Comparison of ENCODE assay signal across 13 cellular contexts in the genomic region with DNA sequence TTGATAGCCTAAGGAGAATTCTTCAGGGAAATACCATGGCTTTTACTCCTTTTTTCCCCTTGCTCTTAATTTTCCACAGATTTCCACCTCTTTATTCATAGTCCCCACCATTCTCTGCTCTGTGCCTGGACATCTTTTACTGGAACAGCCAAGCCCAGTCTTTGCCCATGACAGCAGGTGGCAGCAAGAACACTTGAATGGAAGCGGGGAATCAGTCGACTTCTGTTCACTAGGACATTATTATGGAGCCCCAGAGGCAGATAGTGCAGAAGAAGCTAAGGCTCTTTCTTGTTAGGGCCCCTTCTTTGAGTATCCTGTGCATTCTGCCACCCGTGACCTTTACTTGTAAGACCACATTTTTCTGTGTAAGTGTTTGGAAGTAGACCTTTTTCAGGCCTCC. TPM values are rescaled to one million over a fixed set of nuclear protein-coding genes. Genes with fewer than 3 reads are reported as not detected.
A peak's percentile ranks its signal among the peaks of the same experiment; 100 is the strongest.
DNase-seq lines count a peak whose midpoint lies in the region; ATAC-seq, FAIRE-seq and TF ChIP-seq lines count a peak whose summit lies in the region.
"Had no signal": no experiment of that assay in that cellular context is flagged by ENCODE, and none has a peak within 500 bp of the region (broad histone marks: within the 10 kb centered on the region; RNA-seq: fewer than 3 reads in every experiment).

No MANE protein-coding gene starts in this region.

- H3K36me3 Mint-ChIP-seq in activated B cell treated with CpG ODN at 0.5 μM for 24 hours (ENCODE audit: low read depth) = no peaks in the 10 kb centered on the region
- H3K36me3 Mint-ChIP-seq: brain had no signal

- ATAC-seq in Right ventricle myocardium superior (ENCODE audit: poor library complexity) (peak; percentile 57), activated B cell treated with CpG ODN at 0.5 μM for 24 hours (ENCODE audit: low read depth) (no peak), GM19395 (IDR thresholded peaks at IDR 0.05; ENCODE audit: unreplicated experiment) (no peak), GM21526 (IDR thresholded peaks at IDR 0.05; ENCODE audit: low FRiP score, unreplicated experiment) (no peak)

- H3K27me3 Mint-ChIP-seq in activated B cell treated with CpG ODN at 0.5 μM for 24 hours = no peaks in the 10 kb centered on the region

- no peak for TF ChIP-seq POLR2A in H54 (IDR thresholded peaks at IDR 0.05; ENCODE audit: low read depth, low read length)

- DNase-seq in Right ventricle myocardium superior (no peak), cardiac septum (ENCODE audit: low spot score) (no peak), M059J (ENCODE audit: low read depth) (peak; percentile 34), activated B cell treated with CpG ODN at 0.5 μM for 24 hours (no peak), H54 (ENCODE audit: insufficient read length, low spot score) (no peak), DMS153 treated with DMSO at 0.1 percent for 48 hours (lab: John Stamatoyannopoulos, UW; ENCODE audit: unreplicated experiment) (no peak)
- DNase-seq: activated CD4-positive, alpha-beta T cell treated with anti-CD3 and anti-CD28 coated beads, Interleukin-2, amount 10 ng/mL, durations not matched to agents 7 days and 5 days; NCI-H1092; retina; stimulated activated naive CD4-positive, alpha-beta T cell treated with Interleukin-2 at 50 U/mL for 16 hours had no signal

- peaks cover 16% of the 10 kb centered on the region for H3K4me1 Mint-ChIP-seq in activated B cell treated with CpG ODN at 0.5 μM for 24 hours
- H3K4me1 Mint-ChIP-seq: activated CD4-positive, alpha-beta T cell treated with anti-CD3 and anti-CD28 coated beads, Interleukin-2, amount 10 ng/mL, durations not matched to agents 7 days and 5 days; brain had no signal

- no peak for FAIRE-seq in H54 (lab: Jason Lieb, UNC)

- H3K9me3 Mint-ChIP-seq in activated B cell treated with CpG ODN at 0.5 μM for 24 hours = peaks cover 3% of the 10 kb centered on the region

- CTCF ChIA-PET in activated B cell treated with CpG ODN at 0.5 μM for 24 hours (lab: Charles Lee) = interaction anchor here (1.6 to 5.5 kb wide), 3 partner anchors 10 to 110 kb away, joined by 4 to 41 read pairs (median 5); no protein-coding TSS in a partner anchor

- intact Hi-C loops in Right ventricle myocardium superior (cut with DNase I) (no loop called here), cardiac septum (cut with DNase I) (no loop called here), activated B cell treated with CpG ODN at 0.5 μM for 24 hours (cut with micrococcal nuclease) (loop anchor here (2.0 kb wide), 2 partner anchors 73 to 109 kb away; no protein-coding TSS in a partner anchor)

- peak overlapping the region; percentile 61 for H3K27ac Mint-ChIP-seq in activated B cell treated with CpG ODN at 0.5 μM for 24 hours
- H3K27ac Mint-ChIP-seq: activated CD4-positive, alpha-beta T cell treated with anti-CD3 and anti-CD28 coated beads, Interleukin-2, amount 10 ng/mL, durations not matched to agents 7 days and 5 days; brain had no signal

- no peak for TF ChIP-seq CTCF in activated B cell treated with CpG ODN at 0.5 μM for 24 hours (IDR thresholded peaks at IDR 0.05)

- POLR2A ChIA-PET in activated B cell treated with CpG ODN at 0.5 μM for 24 hours (lab: Charles Lee) = interaction anchor here (1.9 kb wide), 1 partner anchor 109 kb away, joined by 10 read pairs; no protein-coding TSS in a partner anchor

- no peak overlapping the region for H3K4me3 Mint-ChIP-seq in activated B cell treated with CpG ODN at 0.5 μM for 24 hours
- H3K4me3 Mint-ChIP-seq: activated CD4-positive, alpha-beta T cell treated with anti-CD3 and anti-CD28 coated beads, Interleukin-2, amount 10 ng/mL, durations not matched to agents 7 days and 5 days; brain had no signal

RNA-seq across cellular contexts. Expression of gene OR14I1, which starts 6.3 kb away (rescaled TPM):
- not detected for total RNA-seq in Right ventricle myocardium superior
- total RNA-seq in cardiac septum = not detected
- total RNA-seq in M059J (2014; rRNA removed; shearing (Covaris generic)) = 0.15 TPM in 1 of 2 replicates, not detected in the other
- total RNA-seq in activated B cell treated with CpG ODN at 0.5 μM for 24 hours = not detected in 2 replicates
- total RNA-seq: activated CD4-positive, alpha-beta T cell treated with anti-CD3 and anti-CD28 coated beads, Interleukin-2, amount 10 ng/mL, durations not matched to agents 7 days and 5 days had no signal

RNA-seq across cellular contexts. Expression of gene OR2T27, which starts 40.9 kb away (rescaled TPM):
- not detected for total RNA-seq in Right ventricle myocardium superior
- total RNA-seq in cardiac septum = not detected
- not detected in 2 replicates for total RNA-seq in M059J (2014; rRNA removed; shearing (Covaris generic))
- total RNA-seq in activated B cell treated with CpG ODN at 0.5 μM for 24 hours = 0.22 TPM in 1 of 2 replicates, not detected in the other
- total RNA-seq: activated CD4-positive, alpha-beta T cell treated with anti-CD3 and anti-CD28 coated beads, Interleukin-2, amount 10 ng/mL, durations not matched to agents 7 days and 5 days had no signal

RNA-seq across cellular contexts. Expression of gene OR2T35, which starts 51.2 kb away (rescaled TPM):
- total RNA-seq in Right ventricle myocardium superior (not detected), cardiac septum (not detected), activated B cell treated with CpG ODN at 0.5 μM for 24 hours (0.29 and 1.6 TPM in 2 replicates)
- not detected in 2 replicates for total RNA-seq in M059J (2014; rRNA removed; shearing (Covaris generic))
- total RNA-seq: activated CD4-positive, alpha-beta T cell treated with anti-CD3 and anti-CD28 coated beads, Interleukin-2, amount 10 ng/mL, durations not matched to agents 7 days and 5 days had no signal

RNA-seq across cellular contexts. Expression of gene LYPD8, which starts 59.3 kb away (rescaled TPM):
- not detected for total RNA-seq in Right ventricle myocardium superior
- not detected for total RNA-seq in cardiac septum
- 0.84 and 3.8 TPM in 2 replicates for total RNA-seq in M059J (2014; rRNA removed; shearing (Covaris generic))
- not detected in 2 replicates for total RNA-seq in activated B cell treated with CpG ODN at 0.5 μM for 24 hours
- total RNA-seq: activated CD4-positive, alpha-beta T cell treated with anti-CD3 and anti-CD28 coated beads, Interleukin-2, amount 10 ng/mL, durations not matched to agents 7 days and 5 days had no signal
